In genomic region chr10:34689053-34689452, GRCh38 we compare ENCODE assay signal across 1 cellular context.
TF ChIP-seq lines count a peak whose summit lies in the region.

No MANE protein-coding gene starts in this region.

TF ChIP-seq in IMR-90, 13 proteins besides CTCF, POLR2A, EP300 and RAD21 (continued from another document):
- no peak for TF ChIP-seq USF2 (IDR thresholded peaks at IDR 0.05; ENCODE audit: low read depth, low read length)
